ENCODE assay signal across 1 cellular context in genomic region chr1:230701434-230701833, GRCh38.
TF ChIP-seq lines count a peak whose summit lies in the region.

No MANE protein-coding gene starts in this region.

TF ChIP-seq in K562, 482 proteins besides CTCF, POLR2A, EP300 and RAD21:
- no peak for TF ChIP-seq SREBF1 (IDR thresholded peaks at IDR 0.05; ENCODE audit: borderline replicate concordance, low read depth, low read length)
- TF ChIP-seq EZH2 (IDR thresholded peaks at IDR 0.05; ENCODE audit: borderline replicate concordance, low read depth, low read length), result peak; percentile 96; the same call in 1 of the 2 replicates
- TF ChIP-seq MITF (IDR thresholded peaks at IDR 0.05), result no peak
TF ChIP-seq in K562: peak in this region for 1.
